Comparison of ENCODE assay signal across 11 cellular contexts in genomic region chrX:45621356-45622041, GRCh38.
DNase-seq lines count a peak whose midpoint lies in the region; ATAC-seq lines count a peak whose summit lies in the region.
"Had no signal": no experiment of that assay in that cellular context is flagged by ENCODE, and none has a peak within 500 bp of the region (broad histone marks: within the 10 kb centered on the region; RNA-seq: fewer than 3 reads in every experiment).

No MANE protein-coding gene starts in this region.

- H3K27ac Mint-ChIP-seq in activated T-cell treated with anti-CD3 and anti-CD28 coated beads, Interleukin-2, amount 50 U/mL, for 72 hours, result peak overlapping the region; percentile 84

- peak; percentile 73 for DNase-seq in AG08395 (ENCODE audit: low spot score)
- DNase-seq in activated T-cell treated with anti-CD3 and anti-CD28 coated beads, Interleukin-2, amount 50 U/mL, for 72 hours, result peak; percentile 29 to 46
- peak; percentile 32 for DNase-seq in hepatic stellate cell (ENCODE audit: low spot score)
- no peak for DNase-seq in NCI-H82 treated with DMSO at 0.1 percent for 48 hours (lab: John Stamatoyannopoulos, UW; ENCODE audit: unreplicated experiment)
- no peak for DNase-seq in Kasumi-1 (lab: John Stamatoyannopoulos, UW)
- DNase-seq in stimulated activated naive CD4-positive, alpha-beta T cell (lab: John Stamatoyannopoulos, UW), result no peak
- DNase-seq: DND-41, NCI-H82 had no signal

- H3K36me3 Mint-ChIP-seq in activated T-cell treated with anti-CD3 and anti-CD28 coated beads, Interleukin-2, amount 50 U/mL, for 72 hours (ENCODE audit: insufficient read depth in 2 of 2), result peaks cover 6 to 33% of the 10 kb centered on the region in 2 donors

- peaks cover 5 to 14% of the 10 kb centered on the region in 2 donors for H3K9me3 Mint-ChIP-seq in activated T-cell treated with anti-CD3 and anti-CD28 coated beads, Interleukin-2, amount 50 U/mL, for 72 hours

- peak; percentile 50 for ATAC-seq in GM21619 (IDR thresholded peaks at IDR 0.05; ENCODE audit: unreplicated experiment)
- peak; percentile 84 to 88 for ATAC-seq in activated T-cell treated with anti-CD3 and anti-CD28 coated beads, Interleukin-2, amount 50 U/mL, for 72 hours (replicated peaks in 1 of 2)
- ATAC-seq in HG03095 (IDR thresholded peaks at IDR 0.05; ENCODE audit: unreplicated experiment), result no peak
- ATAC-seq: naive thymus-derived CD4-positive, alpha-beta T cell had no signal

- H3K4me3 Mint-ChIP-seq in activated T-cell treated with anti-CD3 and anti-CD28 coated beads, Interleukin-2, amount 50 U/mL, for 72 hours, result peak overlapping the region in 1 of 2 donors; percentile 8
- H3K4me3 Mint-ChIP-seq: naive thymus-derived CD4-positive, alpha-beta T cell had no signal

- H3K4me1 Mint-ChIP-seq in activated T-cell treated with anti-CD3 and anti-CD28 coated beads, Interleukin-2, amount 50 U/mL, for 72 hours (ENCODE audit: low read depth), result peaks cover 23% of the 10 kb centered on the region

- peaks cover 19% of the 10 kb centered on the region for H3K27me3 Mint-ChIP-seq in activated T-cell treated with anti-CD3 and anti-CD28 coated beads, Interleukin-2, amount 50 U/mL, for 72 hours (ENCODE audit: low read depth)

Comparison
In these comparisons a context has a peak if more than half of its experiments do, and no peak if none do; other contexts are left out.
1. DNase-seq: peak in AG08395 (single experiment), activated T-cell treated with anti-CD3 and anti-CD28 coated beads, Interleukin-2, amount 50 U/mL, for 72 hours (2 of 2) and hepatic stellate cell (single experiment); none in NCI-H82 treated with DMSO at 0.1 percent for 48 hours (single experiment), Kasumi-1 (0 of 2) and stimulated activated naive CD4-positive, alpha-beta T cell (0 of 6).